ENCODE assay signal across 14 cellular contexts in the genomic region with DNA sequence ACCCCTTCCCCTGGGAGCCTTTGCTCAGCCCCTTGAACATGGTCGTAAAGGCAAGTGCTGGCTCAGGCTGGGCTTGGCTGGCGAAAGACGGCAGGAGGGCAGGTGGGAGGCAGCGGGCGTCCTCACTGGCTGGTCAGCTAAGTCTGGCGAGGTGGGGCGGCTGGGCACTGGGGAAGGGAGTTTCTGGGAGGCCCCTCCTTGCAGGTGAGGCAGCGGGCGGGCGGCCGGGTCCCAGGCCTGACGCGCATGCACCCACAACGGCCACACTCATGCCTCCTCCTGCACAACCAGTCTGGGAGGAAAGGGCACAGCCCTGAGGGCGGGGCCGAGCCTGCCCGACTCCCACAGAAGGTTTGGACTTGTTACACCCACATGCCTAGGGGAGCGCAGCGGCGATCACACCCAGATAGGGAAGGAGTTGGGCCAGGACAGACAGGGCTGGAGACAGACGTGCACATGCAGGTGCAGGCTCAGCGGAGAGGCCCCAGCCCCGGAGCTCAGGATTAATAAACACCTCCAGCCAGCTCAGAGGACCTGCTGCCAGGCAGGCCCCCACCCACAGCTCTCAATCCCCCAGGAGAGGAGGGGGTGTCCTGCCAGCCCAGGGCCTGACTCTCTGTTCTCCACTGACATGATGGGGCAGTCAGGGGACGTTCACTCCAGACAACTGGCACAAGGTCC. TPM values are rescaled to one million over a fixed set of nuclear protein-coding genes. Genes with fewer than 3 reads are reported as not detected.
DNase-seq lines count a peak whose midpoint lies in the region; ATAC-seq and TF ChIP-seq lines count a peak whose summit lies in the region.
"Had no signal": no experiment of that assay in that cellular context is flagged by ENCODE, and none has a peak within 500 bp of the region (broad histone marks: within the 10 kb centered on the region; RNA-seq: fewer than 3 reads in every experiment).

EVPL (minus strand) TSS at position 148 of the 681 bp plus-strand sequence; CDS start at position 40, 108 bp downstream.

- no peaks in the 10 kb centered on the region for H3K9me3 Mint-ChIP-seq in HFFc6
- H3K9me3 Mint-ChIP-seq: neural crest cell had no signal

- intact Hi-C loops in prostate gland (cut with DNase I), result no loop called here

- peaks cover 9% of the 10 kb centered on the region for H3K4me1 Mint-ChIP-seq in HFFc6 (ENCODE audit: low read depth)

- H3K27ac ChIP-seq in prostate gland, result peak within 1 kb of the TSS; percentile 69 to 82

- H3K36me3 ChIP-seq in prostate gland, result no peaks in the 10 kb centered on the region
- H3K36me3 ChIP-seq: heart left ventricle had no signal

- H3K27me3 Mint-ChIP-seq in HFFc6 (ENCODE audit: insufficient read depth), result peaks cover 7% of the 10 kb centered on the region

- no peak within 1 kb of the TSS for H3K4me3 Mint-ChIP-seq in HFFc6
- H3K4me3 Mint-ChIP-seq: neural crest cell had no signal

- 42% methylated on average over 24 of the region's 24 CpGs for WGBS in prostate gland

- no peak within 1 kb of the TSS for H3K27ac Mint-ChIP-seq in HFFc6

- H3K4me3 ChIP-seq in prostate gland, result peak within 1 kb of the TSS; percentile 26 to 37
- H3K4me3 ChIP-seq: heart left ventricle had no signal

- no peaks in the 10 kb centered on the region for H3K36me3 Mint-ChIP-seq in HFFc6 (ENCODE audit: low read depth)

- H3K27me3 ChIP-seq in prostate gland (replicated peaks; ENCODE audit: insufficient read depth), result no peaks in the 10 kb centered on the region
- H3K27me3 ChIP-seq: heart left ventricle had no signal

- DNase-seq in DMS79 (lab: John Stamatoyannopoulos, UW) (peak; percentile 34), NCI-H526 treated with DMSO at 0.1 percent for 48 hours (lab: John Stamatoyannopoulos, UW) (peak; percentile 77), prostate gland (ENCODE audit: low spot score) (peak; percentile 88), RPMI8226 (no peak), NCI-H2171 (lab: John Stamatoyannopoulos, UW) (no peak), HFFc6 (no peak), superior temporal gyrus (ENCODE audit: extremely low spot score) (no peak)
- DNase-seq: GF-D8, heart left ventricle, NCI-H345, T-helper 9 cell had no signal

- H3K4me1 ChIP-seq in prostate gland (replicated peaks), result no peaks in the 10 kb centered on the region

- TF ChIP-seq CTCF in prostate gland (IDR thresholded peaks at IDR 0.05) (peak in 1 of 4 experiments; percentile 7), HFFc6 (IDR thresholded peaks at IDR 0.05) (no peak)

- peak; percentile 92 for ATAC-seq in esophagus mucosa

- no peaks in the 10 kb centered on the region for H3K9me3 ChIP-seq in prostate gland
- H3K9me3 ChIP-seq: heart left ventricle had no signal

- TF ChIP-seq POLR2A in prostate gland (IDR thresholded peaks at IDR 0.05), result peak; percentile 84

RNA-seq across cellular contexts. Expression of gene EVPL, which starts in this region (rescaled TPM):
- total RNA-seq in esophagus mucosa (175 TPM), prostate gland (10 to 100 TPM; 23.0 to 29.1 TPM)
- not detected for total RNA-seq in HFFc6 (2021; fragmentation: NEBNext Ultra II Directional; extraction: Animal tissue kit (Norgen Biotek cat#: 25700))
- total RNA-seq: HT1080, neural crest cell had no signal

Comparison
In these comparisons a context has a peak if more than half of its experiments do, and no peak if none do; other contexts are left out.
1. RNA of gene EVPL (total RNA-seq): 175 TPM in esophagus mucosa (single experiment) and 23.0 to 29.1 TPM in prostate gland; not detected in HFFc6; every median in the first group is over 10 times any median in the second.
2. DNase-seq: peak in DMS79 (single experiment), NCI-H526 treated with DMSO at 0.1 percent for 48 hours (single experiment) and prostate gland (single experiment); none in RPMI8226 (single experiment), NCI-H2171 (single experiment), HFFc6 (single experiment) and superior temporal gyrus (single experiment).